Comparison of ENCODE assay signal across 25 cellular contexts in genomic region chr5:152811985-152812384, GRCh38.
DNase-seq lines count a peak whose midpoint lies in the region; ATAC-seq, FAIRE-seq and TF ChIP-seq lines count a peak whose summit lies in the region.
"Had no signal": no experiment of that assay in that cellular context is flagged by ENCODE, and none has a peak within 500 bp of the region (broad histone marks: within the 10 kb centered on the region; RNA-seq: fewer than 3 reads in every experiment).

No MANE protein-coding gene starts in this region.

- ATAC-seq in GM12878 (peak; percentile 73), HG02759 (IDR thresholded peaks at IDR 0.05; ENCODE audit: unreplicated experiment) (no peak)
- ATAC-seq: activated T-helper 17 cell treated with anti-CD3 and anti-CD28 coated beads, Interleukin-2, amount 50 U/mL, for 72 hours; gastrocnemius medialis; HCT116; natural killer cell had no signal

- H3K36me3 ChIP-seq in GM12878 (ENCODE audit: control insufficient read depth in 2 of 2, insufficient read depth in 2 of 2, low read length in 1 of 2) (no peaks in the 10 kb centered on the region), stomach (no peaks in the 10 kb centered on the region)
- H3K36me3 ChIP-seq: gastrocnemius medialis, left ventricle myocardium inferior, ovary, right atrium auricular region, tibial nerve had no signal

- TF ChIP-seq CTCF in HFF-Myc (IDR thresholded peaks at IDR 0.05; ENCODE audit: low read depth, low read length, missing control alignments) (no peak), GM12878 (IDR thresholded peaks at IDR 0.05 in 2 of 3, conservative IDR thresholded peaks at IDR 0.05 in 1 of 3; ENCODE audit: control insufficient read depth in 2 of 3, extremely low read depth in 1 of 3, insufficient read depth in 1 of 3, low read depth in 3 of 3, low read length in 3 of 3) (no peak), stomach (IDR thresholded peaks at IDR 0.05) (no peak)

- H3K4me2 ChIP-seq in GM12878 (ENCODE audit: control insufficient read depth, insufficient read depth), result no peak overlapping the region

- peak overlapping the region; percentile 12; the same call in 1 of the 2 replicates for H2AFZ ChIP-seq in GM12878 (ENCODE audit: control insufficient read depth, low read depth, low read length)

- intact Hi-C loops in GM12878 (cut with micrococcal nuclease; ENCODE audit: unreplicated experiment), result no loop called here
- intact Hi-C loops in stomach (cut with DNase I; ENCODE audit: low total_unique reads), result no loop called here

- DNase-seq in EL (peak; percentile 21), HFF-Myc (ENCODE audit: extremely low read depth, low read depth) (peak; percentile 24), GM12878 (ENCODE audit: low read depth, low spot score) (no peak), islet precursor cell (peak; percentile 89), stomach (no peak), cerebellar nuclear complex (lab: John Stamatoyannopoulos, UW) (no peak), NCI-H446 treated with DMSO at 0.1 percent for 48 hours (lab: John Stamatoyannopoulos, UW) (no peak)
- DNase-seq: activated CD4-positive, alpha-beta T cell treated with anti-CD3 and anti-CD28 coated beads, Interleukin-2, amount 10 ng/mL, durations not matched to agents 7 days and 5 days; C1 segment of cervical spinal cord; Caco-2; gastrocnemius medialis; hypothalamus; left ventricle myocardium inferior; midbrain; natural killer cell; NCI-H1694; NCI-H2171 treated with DMSO at 0.1 percent for 48 hours; ovary had no signal

- H3K9ac ChIP-seq in GM12878 (ENCODE audit: control insufficient read depth, insufficient read depth, low read length), result no peak overlapping the region

- CTCF ChIA-PET in GM12878 (lab: Yijun Ruan, JAX), result no interaction called here

- no peaks in the 10 kb centered on the region for H3K4me1 ChIP-seq in GM12878 (ENCODE audit: control insufficient read depth, insufficient read depth, low read length)
- H3K4me1 ChIP-seq in stomach, result no peaks in the 10 kb centered on the region
- H3K4me1 ChIP-seq: Caco-2, gastrocnemius medialis, left ventricle myocardium inferior, right atrium auricular region, tibial nerve had no signal

- H3K4me3 ChIP-seq in HFF-Myc (replicated peaks; ENCODE audit: low read depth, low read length), result no peak overlapping the region
- H3K4me3 ChIP-seq in GM12878, result no peak overlapping the region
- no peak overlapping the region for H3K4me3 ChIP-seq in stomach
- H3K4me3 ChIP-seq: gastrocnemius medialis, left ventricle myocardium inferior, ovary, right atrium auricular region, tibial nerve had no signal

- TF ChIP-seq RAD21 in GM12878 (IDR thresholded peaks at IDR 0.05; ENCODE audit: insufficient read depth, low read depth, low read length), result no peak

- WGBS in GM12878 (ENCODE audit: insufficient coverage, insufficient replicate concordance, low lambda C conversion rate, missing lambda C conversion rate), result 11% methylated on average over 5 of the region's 5 CpGs
- 79 to 88% (median 84%) methylated on average over 5 of the region's 5 CpGs for WGBS in stomach, 5 donors

- no peak for TF ChIP-seq POLR2A in GM12878 (IDR thresholded peaks at IDR 0.05; ENCODE audit: low read depth, low read length)
- TF ChIP-seq POLR2A in stomach (IDR thresholded peaks at IDR 0.05), result no peak

- SMC1A ChIA-PET in GM12878 (lab: Charles Lee; ENCODE audit: uncharacterized antibody, unreplicated experiment), result no interaction called here

- no peaks in the 10 kb centered on the region for H3K79me2 ChIP-seq in GM12878 (ENCODE audit: control insufficient read depth, insufficient read depth, low read length)

- FAIRE-seq in GM12878 (lab: Jason Lieb, UNC), result no peak
- FAIRE-seq: GM19239 had no signal

- POLR2A ChIA-PET in GM12878 (lab: Charles Lee), result no interaction called here

- RAD21 ChIA-PET in GM12878 (lab: Charles Lee; ENCODE audit: unreplicated experiment), result interaction anchor here (1.2 kb wide), 1 partner anchor 11 kb away, joined by 3 read pairs; no protein-coding TSS in a partner anchor

- BruUV-seq in GM12878 (replicated peaks; lab: Mats Ljungman, UMichigan), result no TSS peak

- no peak overlapping the region for H3K27ac ChIP-seq in GM12878 (ENCODE audit: control insufficient read depth, insufficient read depth)
- no peak overlapping the region for H3K27ac ChIP-seq in stomach
- H3K27ac ChIP-seq: gastrocnemius medialis, left ventricle myocardium inferior, ovary, right atrium auricular region, tibial nerve, VCaP had no signal

- H4K20me1 ChIP-seq in GM12878 (ENCODE audit: control insufficient read depth, insufficient read depth), result no peaks in the 10 kb centered on the region

- H3K27me3 ChIP-seq in GM12878 (replicated peaks in 1 of 2; ENCODE audit: control insufficient read depth in 2 of 2, insufficient read depth in 2 of 2, low read length in 1 of 2) (no peaks in the 10 kb centered on the region), stomach (no peaks in the 10 kb centered on the region)
- H3K27me3 ChIP-seq: gastrocnemius medialis, ovary, right atrium auricular region, tibial nerve had no signal

- TF ChIP-seq EP300 in GM12878 (IDR thresholded peaks at IDR 0.05; ENCODE audit: borderline replicate concordance in 1 of 2, control insufficient read depth in 1 of 2, low read depth in 2 of 2, low read length in 2 of 2), result no peak
- TF ChIP-seq EP300 in stomach (IDR thresholded peaks at IDR 0.05), result no peak

- peaks cover 1% of the 10 kb centered on the region; the same call in 2 of the 3 replicates for H3K9me3 ChIP-seq in GM12878 (replicated peaks; ENCODE audit: control insufficient read depth, insufficient read depth, low read length)
- peaks cover 0 to 4% (median 0%) of the 10 kb centered on the region in 4 donors for H3K9me3 ChIP-seq in stomach
- H3K9me3 ChIP-seq: Caco-2, gastrocnemius medialis, left ventricle myocardium inferior, ovary had no signal

- in situ Hi-C loops in GM12878 (cut with MboI), result no loop called here

TF ChIP-seq in GM12878, 131 proteins besides CTCF, POLR2A, EP300 and RAD21:
- TF ChIP-seq ZBTB40 (IDR thresholded peaks at IDR 0.05; ENCODE audit: borderline replicate concordance) (peak; percentile 26; the same call in 1 of the 2 replicates), BACH1 (IDR thresholded peaks at IDR 0.05; ENCODE audit: borderline replicate concordance) (no peak)

Comparison
In these comparisons a context has a peak if more than half of its experiments do, and no peak if none do; other contexts are left out.
1. DNase-seq: peak in EL (single experiment), HFF-Myc (single experiment) and islet precursor cell (single experiment); none in GM12878 (single experiment), stomach (single experiment), cerebellar nuclear complex (0 of 2) and NCI-H446 treated with DMSO at 0.1 percent for 48 hours (single experiment).